8 cellular contexts compared by ENCODE assay signal in genomic region chr1:55213885-55214213, GRCh38. TPM values are rescaled to one million over a fixed set of nuclear protein-coding genes. Genes with fewer than 3 reads are reported as not detected.
A peak's percentile ranks its signal among the peaks of the same experiment; 100 is the strongest.
DNase-seq lines count a peak whose midpoint lies in the region; ATAC-seq, FAIRE-seq and TF ChIP-seq lines count a peak whose summit lies in the region.

No MANE protein-coding gene starts in this region.

- H3K27ac Mint-ChIP-seq in endodermal cell = peak overlapping the region; percentile 88

- peak overlapping the region; percentile 75 for H3K9ac ChIP-seq in ES-I3 (ENCODE audit: low read depth, low read length)
- H3K9ac ChIP-seq in endodermal cell (ENCODE audit: extremely low read depth, low read length, poor library complexity, severe bottlenecking) = peak overlapping the region; percentile 59

- H3K36me3 ChIP-seq in ES-I3 (ENCODE audit: insufficient read depth, low read length) = no peaks in the 10 kb centered on the region
- H3K36me3 ChIP-seq in endodermal cell (ENCODE audit: control insufficient read depth, insufficient read depth, low read length) = peaks cover 3% of the 10 kb centered on the region
- H3K36me3 ChIP-seq in pancreas = no peaks in the 10 kb centered on the region

- no peaks in the 10 kb centered on the region for H3K9me3 Mint-ChIP-seq in endodermal cell

- peak overlapping the region; percentile 98 for H3K4me3 Mint-ChIP-seq in endodermal cell

- no peak for FAIRE-seq in pancreas (lab: Jason Lieb, UNC)
- no peak for FAIRE-seq in GM12892 (lab: Jason Lieb, UNC)

- no peaks in the 10 kb centered on the region for H3K9me3 ChIP-seq in ES-I3 (ENCODE audit: control insufficient read depth, insufficient read depth, low read length)
- H3K9me3 ChIP-seq in endodermal cell (ENCODE audit: control insufficient read depth, low read length) = no peaks in the 10 kb centered on the region
- H3K9me3 ChIP-seq in pancreas = no peaks in the 10 kb centered on the region

- DNase-seq in endodermal cell = no peak
- peak in 1 of 6 donors; percentile 17 for DNase-seq in pancreas
- no peak for DNase-seq in cerebellar nuclear complex (lab: John Stamatoyannopoulos, UW)
- no peak for DNase-seq in midbrain (lab: John Stamatoyannopoulos, UW)
- DNase-seq in GM12892 (ENCODE audit: insufficient read length) = no peak

- H3K4me1 ChIP-seq in ES-I3 (ENCODE audit: insufficient read depth, low read length) (peaks cover 32% of the 10 kb centered on the region), endodermal cell (ENCODE audit: control insufficient read depth, insufficient read depth, low read length) (peaks cover 17% of the 10 kb centered on the region), pancreas (peaks cover 18 to 47% (median 25%) of the 10 kb centered on the region in 3 donors)

- TF ChIP-seq POLR2A in GM12892 (IDR thresholded peaks at IDR 0.05; ENCODE audit: low read depth, low read length) = no peak

- H3K4me3 ChIP-seq in endodermal cell (ENCODE audit: low read length) (peak overlapping the region; percentile 95), pancreas (peak overlapping the region in 3 of 4 donors; percentile 59 to 95 (median 92))

- H3K27ac ChIP-seq in endodermal cell (ENCODE audit: low read depth, low read length) = no peak overlapping the region
- peak overlapping the region in 3 of 4 donors; percentile 91 to 96 (median 93) for H3K27ac ChIP-seq in pancreas

- H3K36me3 Mint-ChIP-seq in endodermal cell (ENCODE audit: low read depth) = peaks cover 1% of the 10 kb centered on the region

- intact Hi-C loops in pancreas (cut with DNase I) = no loop called here

- TF ChIP-seq CTCF in endodermal cell (conservative IDR thresholded peaks at IDR 0.05) (no peak), pancreas (IDR thresholded peaks at IDR 0.05) (no peak)

- H3K4me1 Mint-ChIP-seq in endodermal cell = peaks cover 61% of the 10 kb centered on the region

- peak; percentile 4 for ATAC-seq in SK-N-SH treated with all-trans-retinoic acid at 6 μM for 48 hours
- ATAC-seq in pancreas = no peak
- ATAC-seq in HG02588 (IDR thresholded peaks at IDR 0.05; ENCODE audit: unreplicated experiment) = no peak

- WGBS in endodermal cell (ENCODE audit: insufficient coverage in 1 of 2, insufficient read length in 1 of 2), 2 experiments = 2% methylated on average over 6 to 8 of the region's 8 CpGs
- WGBS in pancreas, 2 donors = 9 to 13% methylated on average over 8 of the region's 8 CpGs

- no peaks in the 10 kb centered on the region for H3K27me3 Mint-ChIP-seq in endodermal cell (ENCODE audit: insufficient read depth)

- H3K27me3 ChIP-seq in endodermal cell (ENCODE audit: control insufficient read depth, insufficient read depth, low read length, poor library complexity, severe bottlenecking) (no peaks in the 10 kb centered on the region), pancreas (no peaks in the 10 kb centered on the region)

TF ChIP-seq in SK-N-SH treated with all-trans-retinoic acid at 6 μM for 48 hours, 23 proteins besides CTCF, POLR2A, EP300 and RAD21:
- TF ChIP-seq CSDC2 (CRISPR knock-in tag; IDR thresholded peaks at IDR 0.05) = no peak
- TF ChIP-seq, protein P1, sequence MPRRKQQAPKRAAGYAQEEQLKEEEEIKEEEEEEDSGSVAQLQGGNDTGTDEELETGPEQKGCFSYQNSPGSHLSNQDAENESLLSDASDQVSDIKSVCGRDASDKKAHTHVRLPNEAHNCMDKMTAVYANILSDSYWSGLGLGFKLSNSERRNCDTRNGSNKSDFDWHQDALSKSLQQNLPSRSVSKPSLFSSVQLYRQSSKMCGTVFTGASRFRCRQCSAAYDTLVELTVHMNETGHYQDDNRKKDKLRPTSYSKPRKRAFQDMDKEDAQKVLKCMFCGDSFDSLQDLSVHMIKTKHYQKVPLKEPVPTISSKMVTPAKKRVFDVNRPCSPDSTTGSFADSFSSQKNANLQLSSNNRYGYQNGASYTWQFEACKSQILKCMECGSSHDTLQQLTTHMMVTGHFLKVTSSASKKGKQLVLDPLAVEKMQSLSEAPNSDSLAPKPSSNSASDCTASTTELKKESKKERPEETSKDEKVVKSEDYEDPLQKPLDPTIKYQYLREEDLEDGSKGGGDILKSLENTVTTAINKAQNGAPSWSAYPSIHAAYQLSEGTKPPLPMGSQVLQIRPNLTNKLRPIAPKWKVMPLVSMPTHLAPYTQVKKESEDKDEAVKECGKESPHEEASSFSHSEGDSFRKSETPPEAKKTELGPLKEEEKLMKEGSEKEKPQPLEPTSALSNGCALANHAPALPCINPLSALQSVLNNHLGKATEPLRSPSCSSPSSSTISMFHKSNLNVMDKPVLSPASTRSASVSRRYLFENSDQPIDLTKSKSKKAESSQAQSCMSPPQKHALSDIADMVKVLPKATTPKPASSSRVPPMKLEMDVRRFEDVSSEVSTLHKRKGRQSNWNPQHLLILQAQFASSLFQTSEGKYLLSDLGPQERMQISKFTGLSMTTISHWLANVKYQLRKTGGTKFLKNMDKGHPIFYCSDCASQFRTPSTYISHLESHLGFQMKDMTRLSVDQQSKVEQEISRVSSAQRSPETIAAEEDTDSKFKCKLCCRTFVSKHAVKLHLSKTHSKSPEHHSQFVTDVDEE (CRISPR knock-in tag; IDR thresholded peaks at IDR 0.05) = no peak
- TF ChIP-seq ZFP3 (CRISPR knock-in tag; IDR thresholded peaks at IDR 0.05) = no peak
- no peak for TF ChIP-seq ARNTL (CRISPR knock-in tag; IDR thresholded peaks at IDR 0.05; ENCODE audit: borderline replicate concordance, low read depth)
- TF ChIP-seq OSR1 (CRISPR knock-in tag; IDR thresholded peaks at IDR 0.05) = no peak
- TF ChIP-seq SNAI2 (CRISPR knock-in tag; IDR thresholded peaks at IDR 0.05) = no peak
- TF ChIP-seq TOX (CRISPR knock-in tag; IDR thresholded peaks at IDR 0.05; ENCODE audit: borderline replicate concordance) = no peak
- no peak for TF ChIP-seq ZNF565 (CRISPR knock-in tag; conservative IDR thresholded peaks at IDR 0.05; ENCODE audit: low read depth)
- no peak for TF ChIP-seq BACH2 (CRISPR knock-in tag; IDR thresholded peaks at IDR 0.05; ENCODE audit: borderline replicate concordance)
- no peak for TF ChIP-seq CREB5 (CRISPR knock-in tag; IDR thresholded peaks at IDR 0.05; ENCODE audit: low read depth)
- TF ChIP-seq ZFP30 (CRISPR knock-in tag; IDR thresholded peaks at IDR 0.05) = no peak
- TF ChIP-seq, protein P2, sequence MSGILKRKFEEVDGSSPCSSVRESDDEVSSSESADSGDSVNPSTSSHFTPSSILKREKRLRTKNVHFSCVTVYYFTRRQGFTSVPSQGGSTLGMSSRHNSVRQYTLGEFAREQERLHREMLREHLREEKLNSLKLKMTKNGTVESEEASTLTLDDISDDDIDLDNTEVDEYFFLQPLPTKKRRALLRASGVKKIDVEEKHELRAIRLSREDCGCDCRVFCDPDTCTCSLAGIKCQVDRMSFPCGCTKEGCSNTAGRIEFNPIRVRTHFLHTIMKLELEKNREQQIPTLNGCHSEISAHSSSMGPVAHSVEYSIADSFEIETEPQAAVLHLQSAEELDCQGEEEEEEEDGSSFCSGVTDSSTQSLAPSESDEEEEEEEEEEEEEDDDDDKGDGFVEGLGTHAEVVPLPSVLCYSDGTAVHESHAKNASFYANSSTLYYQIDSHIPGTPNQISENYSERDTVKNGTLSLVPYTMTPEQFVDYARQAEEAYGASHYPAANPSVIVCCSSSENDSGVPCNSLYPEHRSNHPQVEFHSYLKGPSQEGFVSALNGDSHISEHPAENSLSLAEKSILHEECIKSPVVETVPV (CRISPR knock-in tag; IDR thresholded peaks at IDR 0.05) = no peak
- no peak for TF ChIP-seq ZNF8 (CRISPR knock-in tag; IDR thresholded peaks at IDR 0.05)

RNA-seq across cellular contexts. Expression of gene USP24, which starts 1.3 kb away (rescaled TPM):
- total RNA-seq in endodermal cell = 10 to 100 TPM; 68.2 to 71.5 TPM
- polyA plus RNA-seq in endodermal cell (2013, experiment 1 of 2) = 24.7 TPM
- polyA plus RNA-seq in endodermal cell (2013, experiment 2 of 2) = 24.5 TPM
- total RNA-seq in pancreas = 10 to 100 TPM; 12.2 to 26.8 (median 16.4) TPM
- 10 to 100 TPM in 1 of 2 donors, 1 to 10 TPM in 1; 7.5 to 13.3 TPM for polyA plus RNA-seq in pancreas
- 15.8 TPM for polyA plus RNA-seq in GM12892 (2012; ENCODE audit: missing spikeins)
